In genomic region chr9:126658964-126659555, GRCh38 we compare ENCODE assay signal across 22 cellular contexts. TPM values are rescaled to one million over a fixed set of nuclear protein-coding genes. Genes with fewer than 3 reads are reported as not detected.
A peak's percentile ranks its signal among the peaks of the same experiment; 100 is the strongest.
DNase-seq lines count a peak whose midpoint lies in the region; TF ChIP-seq lines count a peak whose summit lies in the region.
"Had no signal": no experiment of that assay in that cellular context is flagged by ENCODE, and none has a peak within 500 bp of the region (broad histone marks: within the 10 kb centered on the region; RNA-seq: fewer than 3 reads in every experiment).

No MANE protein-coding gene starts in this region.

- H3K9me3 ChIP-seq in H9 (ENCODE audit: control insufficient read depth, low read depth, low read length) = no peaks in the 10 kb centered on the region
- no peaks in the 10 kb centered on the region for H3K9me3 ChIP-seq in SJCRH30 (replicated peaks)
- no peaks in the 10 kb centered on the region for H3K9me3 ChIP-seq in CD8-positive, alpha-beta memory T cell (ENCODE audit: low read length)
- H3K9me3 ChIP-seq: A549; BE2C; BLaER1 treated with 17β-estradiol and CSF1 and Interleukin-3, amounts not matched to agents 10 nM and 100 nM had no signal

- H3T11ph ChIP-seq in H9 (ENCODE audit: low read length) = no peak overlapping the region

- H4K8ac ChIP-seq in H9 (replicated peaks; ENCODE audit: insufficient read length, low read depth, low read length) = no peak overlapping the region

- H4K5ac ChIP-seq in H9 (ENCODE audit: insufficient read length, low read depth, low read length) = no peak overlapping the region

- no peak for DNase-seq in H9
- peak; percentile 81 to 86 for DNase-seq in SJCRH30
- peak; percentile 71 for DNase-seq in islet precursor cell
- DNase-seq in type B pancreatic cell (ENCODE audit: extremely low spot score, unreplicated experiment) = no peak
- DNase-seq in NCI-H1417 treated with DMSO at 0.1 percent for 48 hours (lab: John Stamatoyannopoulos, UW) = no peak
- no peak for DNase-seq in activated naive CD8-positive, alpha-beta T cell treated with anti-CD3 and anti-CD28 coated beads for 36 hours
- DNase-seq in CD8-positive, alpha-beta memory T cell = no peak
- DNase-seq: 8988T; ACHN; AML-193; BE2C; Calu3; CD4-positive, alpha-beta T cell; COR-L47; DMS53; DMS79 treated with DMSO at 0.1 percent for 48 hours; HCEC 1CT had no signal

- no peak overlapping the region for H3K9ac ChIP-seq in H9 (ENCODE audit: extremely low read depth, insufficient read length, low read length)
- H3K9ac ChIP-seq: BLaER1 treated with 17β-estradiol and CSF1 and Interleukin-3, amounts not matched to agents 10 nM and 100 nM had no signal

- H3K4me3 ChIP-seq in SJCRH30 = no peak overlapping the region
- no peak overlapping the region for H3K4me3 ChIP-seq in CD8-positive, alpha-beta memory T cell (ENCODE audit: low read length)
- H3K4me3 ChIP-seq: A549; BLaER1 treated with 17β-estradiol and CSF1 and Interleukin-3, amounts not matched to agents 10 nM and 100 nM; GM12878; GM23338 had no signal

- no peaks in the 10 kb centered on the region for H3K36me3 ChIP-seq in SJCRH30
- no peaks in the 10 kb centered on the region for H3K36me3 ChIP-seq in CD8-positive, alpha-beta memory T cell (ENCODE audit: insufficient read depth, low read length)
- H3K36me3 ChIP-seq: BE2C; BLaER1 treated with 17β-estradiol and CSF1 and Interleukin-3, amounts not matched to agents 10 nM and 100 nM had no signal

- no peaks in the 10 kb centered on the region for H4K20me1 ChIP-seq in H9 (ENCODE audit: control insufficient read depth, insufficient read depth, insufficient read length)

- no peak overlapping the region for H2AK5ac ChIP-seq in H9 (ENCODE audit: insufficient read length, low read length)

- H2BK20ac ChIP-seq in H9 (ENCODE audit: low read depth, low read length, poor library complexity, severe bottlenecking) = no peak overlapping the region

- H3K36me3 Mint-ChIP-seq in H9 (ENCODE audit: insufficient read depth in 1 of 3, low read depth in 3 of 3) = no peaks in the 10 kb centered on the region; a peak in 1 of 7 replicates
- H3K36me3 Mint-ChIP-seq in type B pancreatic cell = no peaks in the 10 kb centered on the region
- H3K36me3 Mint-ChIP-seq in activated naive CD8-positive, alpha-beta T cell treated with anti-CD3 and anti-CD28 coated beads for 36 hours = no peaks in the 10 kb centered on the region
- H3K36me3 Mint-ChIP-seq in CD8-positive, alpha-beta memory T cell = no peaks in the 10 kb centered on the region
- H3K36me3 Mint-ChIP-seq: CD14-positive monocyte had no signal

- no peak overlapping the region for H2BK15ac ChIP-seq in H9 (ENCODE audit: low read depth, low read length)

- no peak overlapping the region for H2BK12ac ChIP-seq in H9 (ENCODE audit: insufficient read length, low read depth, low read length)

- H3K27me3 ChIP-seq in H9 (ENCODE audit: insufficient read depth, low read length) (no peaks in the 10 kb centered on the region), SJCRH30 (no peaks in the 10 kb centered on the region)
- no peaks in the 10 kb centered on the region for H3K27me3 ChIP-seq in CD8-positive, alpha-beta memory T cell (ENCODE audit: insufficient read depth, low read length, poor library complexity, severe bottlenecking)
- H3K27me3 ChIP-seq: BE2C had no signal

- peak overlapping the region; percentile 14 for H4K91ac ChIP-seq in H9 (ENCODE audit: insufficient read length, low read depth, low read length)

- CTCF ChIA-PET in CD8-positive, alpha-beta memory T cell (lab: Charles Lee) = interaction anchor here (0.7 kb wide), 1 partner anchor 51 kb away, joined by 3 read pairs; no protein-coding TSS in a partner anchor

- no CpG with 5 or more reads among the region's 11 CpGs for WGBS in H9 (ENCODE audit: extremely low coverage, insufficient read length, low lambda C conversion rate)

- no peak overlapping the region for H3K18ac ChIP-seq in H9 (ENCODE audit: insufficient read length, low read depth, low read length)

- no peak overlapping the region for H3K4me2 ChIP-seq in H9 (ENCODE audit: insufficient read depth, insufficient read length, low read length)
- H3K4me2 ChIP-seq: A549; BLaER1 treated with 17β-estradiol and CSF1 and Interleukin-3, amounts not matched to agents 10 nM and 100 nM; GM23338 had no signal

- no peak overlapping the region for H3K56ac ChIP-seq in H9 (ENCODE audit: insufficient read length, low read depth, low read length)

- no peaks in the 10 kb centered on the region for H3K79me2 ChIP-seq in H9 (ENCODE audit: insufficient read depth, low read length)

- H3K27ac ChIP-seq in H9 (ENCODE audit: insufficient read length, low read depth, low read length) (no peak overlapping the region), SJCRH30 (peak overlapping the region; percentile 85)
- H3K27ac ChIP-seq in CD8-positive, alpha-beta memory T cell (ENCODE audit: low read depth, low read length) = no peak overlapping the region
- H3K27ac ChIP-seq: A549; BLaER1 treated with 17β-estradiol and CSF1 and Interleukin-3, amounts not matched to agents 10 nM and 100 nM had no signal

- H3K27me3 Mint-ChIP-seq in H9 (ENCODE audit: low read depth) (peaks cover 63% of the 10 kb centered on the region), type B pancreatic cell (peaks cover 17% of the 10 kb centered on the region)
- H3K27me3 Mint-ChIP-seq in activated naive CD8-positive, alpha-beta T cell treated with anti-CD3 and anti-CD28 coated beads for 36 hours = peaks cover 26% of the 10 kb centered on the region
- peaks cover 29 to 69% of the 10 kb centered on the region in 2 donors for H3K27me3 Mint-ChIP-seq in CD8-positive, alpha-beta memory T cell

- H3K23me2 ChIP-seq in H9 (ENCODE audit: insufficient read length, low read depth, low read length, poor library complexity, severe bottlenecking) = no peaks in the 10 kb centered on the region

- no peak overlapping the region for H2BK120ac ChIP-seq in H9 (ENCODE audit: low read depth, low read length, poor library complexity, severe bottlenecking)

- H3K9me3 Mint-ChIP-seq in H9 (no peaks in the 10 kb centered on the region), type B pancreatic cell (no peaks in the 10 kb centered on the region)
- no peaks in the 10 kb centered on the region for H3K9me3 Mint-ChIP-seq in activated naive CD8-positive, alpha-beta T cell treated with anti-CD3 and anti-CD28 coated beads for 36 hours
- H3K9me3 Mint-ChIP-seq in CD8-positive, alpha-beta memory T cell = peaks cover 0 to 1% (median 0%) of the 10 kb centered on the region in 5 donors
- H3K9me3 Mint-ChIP-seq: CD14-positive monocyte; CD4-positive, alpha-beta T cell; GM23338 had no signal

- H3K4me1 ChIP-seq in H9 (ENCODE audit: insufficient read depth, low read length) (peaks cover 2% of the 10 kb centered on the region; the same call in 1 of the 2 replicates), SJCRH30 (peaks cover 46% of the 10 kb centered on the region)
- H3K4me1 ChIP-seq in CD8-positive, alpha-beta memory T cell (ENCODE audit: insufficient read depth, low read length) = no peaks in the 10 kb centered on the region
- H3K4me1 ChIP-seq: A549 had no signal

- TF ChIP-seq CTCF in H9 (conservative IDR thresholded peaks at IDR 0.05) (no peak), type B pancreatic cell (conservative IDR thresholded peaks at IDR 0.05) (no peak)

- no peak overlapping the region for H2BK5ac ChIP-seq in H9 (ENCODE audit: insufficient read length, low read length)

- H3K23ac ChIP-seq in H9 (ENCODE audit: insufficient read length, low read depth, low read length) = no peak overlapping the region

- no peak overlapping the region for H3K27ac Mint-ChIP-seq in H9
- peak overlapping the region; percentile 90 for H3K27ac Mint-ChIP-seq in type B pancreatic cell
- no peak overlapping the region for H3K27ac Mint-ChIP-seq in activated naive CD8-positive, alpha-beta T cell treated with anti-CD3 and anti-CD28 coated beads for 36 hours
- H3K27ac Mint-ChIP-seq in CD8-positive, alpha-beta memory T cell = peak overlapping the region in 1 of 8 donors; percentile 54
- H3K27ac Mint-ChIP-seq: CD14-positive monocyte; CD4-positive, alpha-beta T cell; GM23338 had no signal

- H3K79me1 ChIP-seq in H9 (ENCODE audit: insufficient read depth, low read depth, low read length, poor library complexity, severe bottlenecking) = no peaks in the 10 kb centered on the region

- no peak overlapping the region; a peak in 1 of 5 replicates for H3K4me3 Mint-ChIP-seq in H9
- H3K4me3 Mint-ChIP-seq in type B pancreatic cell = no peak overlapping the region
- H3K4me3 Mint-ChIP-seq in activated naive CD8-positive, alpha-beta T cell treated with anti-CD3 and anti-CD28 coated beads for 36 hours = no peak overlapping the region
- H3K4me3 Mint-ChIP-seq in CD8-positive, alpha-beta memory T cell = no peak overlapping the region
- H3K4me3 Mint-ChIP-seq: CD14-positive monocyte; CD4-positive, alpha-beta T cell; GM23338 had no signal

- no peak overlapping the region for H3K4ac ChIP-seq in H9 (ENCODE audit: low read depth, low read length)

- POLR2A ChIA-PET in CD8-positive, alpha-beta memory T cell (lab: Charles Lee) = no interaction called here

- no peak overlapping the region for H2AFZ ChIP-seq in H9 (ENCODE audit: low read length)
- H2AFZ ChIP-seq: GM23338 had no signal

- no peak overlapping the region for H3K14ac ChIP-seq in H9 (ENCODE audit: insufficient read depth, low read length)

- H3K4me1 Mint-ChIP-seq in H9 (peaks cover 14 to 27% of the 10 kb centered on the region in 2 experiments), type B pancreatic cell (ENCODE audit: unreplicated experiment) (peaks cover 11% of the 10 kb centered on the region)
- H3K4me1 Mint-ChIP-seq in activated naive CD8-positive, alpha-beta T cell treated with anti-CD3 and anti-CD28 coated beads for 36 hours = no peaks in the 10 kb centered on the region
- no peaks in the 10 kb centered on the region for H3K4me1 Mint-ChIP-seq in CD8-positive, alpha-beta memory T cell
- H3K4me1 Mint-ChIP-seq: CD14-positive monocyte had no signal

RNA-seq across cellular contexts. Expression of gene LMX1B, which starts 45.3 kb away (rescaled TPM):
- total RNA-seq in H9 (2021) (0.70 and 0.85 TPM in 2 replicates), type B pancreatic cell (ENCODE audit: low replicate concordance) (13.6 and 33.6 TPM in 2 replicates)
- 10.3 and 12.2 TPM in 2 replicates for total RNA-seq in SJCRH30 (2014; rRNA removed; shearing (Covaris generic))
- total RNA-seq in activated naive CD8-positive, alpha-beta T cell treated with anti-CD3 and anti-CD28 coated beads for 36 hours = not detected
- not detected for total RNA-seq in CD8-positive, alpha-beta memory T cell
- not detected for polyA plus RNA-seq in CD8-positive, alpha-beta memory T cell
- total RNA-seq: Calu3; CD4-positive, alpha-beta T cell; GM12878 had no signal
- polyA plus RNA-seq: CD14-positive monocyte, GM12878 had no signal

Comparison
In these comparisons a context has a peak if more than half of its experiments do, and no peak if none do; other contexts are left out.
1. DNase-seq: peak in SJCRH30 (2 of 2) and islet precursor cell (single experiment); none in H9 (single experiment), type B pancreatic cell (single experiment), NCI-H1417 treated with DMSO at 0.1 percent for 48 hours (single experiment), activated naive CD8-positive, alpha-beta T cell treated with anti-CD3 and anti-CD28 coated beads for 36 hours (single experiment) and CD8-positive, alpha-beta memory T cell (0 of 5).